Comparison of ENCODE assay signal across 13 cellular contexts in genomic region chr2:213243189-213244044, GRCh38. TPM values are rescaled to one million over a fixed set of nuclear protein-coding genes. Genes with fewer than 3 reads are reported as not detected.
A peak's percentile ranks its signal among the peaks of the same experiment; 100 is the strongest.
DNase-seq lines count a peak whose midpoint lies in the region; ATAC-seq and FAIRE-seq lines count a peak whose summit lies in the region.
"Had no signal": no experiment of that assay in that cellular context is flagged by ENCODE, and none has a peak within 500 bp of the region (broad histone marks: within the 10 kb centered on the region; RNA-seq: fewer than 3 reads in every experiment).

No MANE protein-coding gene starts in this region.

- H3K4me1 Mint-ChIP-seq in effector memory CD8-positive, alpha-beta T cell (ENCODE audit: low read depth in 2 of 2) = peaks cover 0 to 25% of the 10 kb centered on the region in 2 donors

- H3K4me1 ChIP-seq in aorta (ENCODE audit: control insufficient read depth in 1 of 2, insufficient read depth in 2 of 2, low read length in 2 of 2) = peaks cover 0 to 3% of the 10 kb centered on the region in 2 donors
- H3K4me1 ChIP-seq: Peyer's patch had no signal

- peaks cover 8% of the 10 kb centered on the region for H3K36me3 Mint-ChIP-seq in effector memory CD8-positive, alpha-beta T cell (ENCODE audit: insufficient read depth)

- no peaks in the 10 kb centered on the region for H3K9me3 Mint-ChIP-seq in effector memory CD8-positive, alpha-beta T cell

- WGBS in aorta, 2 donors = 93 to 94% methylated on average over 6 of the region's 6 CpGs

- no peaks in the 10 kb centered on the region for H3K9me3 ChIP-seq in aorta (ENCODE audit: control insufficient read depth, low read length)
- H3K9me3 ChIP-seq: Peyer's patch, suprapubic skin had no signal

- peak; percentile 82 for FAIRE-seq in GM18507 (lab: Jason Lieb, UNC)

- H3K36me3 ChIP-seq in aorta (ENCODE audit: control insufficient read depth in 1 of 2, insufficient read depth in 2 of 2, low read length in 1 of 2) = no peaks in the 10 kb centered on the region
- H3K36me3 ChIP-seq: Peyer's patch, suprapubic skin had no signal

- intact Hi-C loops in aorta (cut with DNase I) = no loop called here

- ATAC-seq in GM21367 (IDR thresholded peaks at IDR 0.05; ENCODE audit: unreplicated experiment) (peak; percentile 31), HG03159 (IDR thresholded peaks at IDR 0.05; ENCODE audit: unreplicated experiment) (peak; percentile 35), aorta (ENCODE audit: low FRiP score) (no peak)
- ATAC-seq in effector memory CD8-positive, alpha-beta T cell (replicated peaks) = no peak

- no peaks in the 10 kb centered on the region for H3K27me3 ChIP-seq in aorta (ENCODE audit: control insufficient read depth in 1 of 2, insufficient read depth in 2 of 2, low read length in 1 of 2)
- H3K27me3 ChIP-seq: Peyer's patch, suprapubic skin had no signal

- H3K4me3 Mint-ChIP-seq in effector memory CD8-positive, alpha-beta T cell = peak overlapping the region; percentile 41 to 51

- peak overlapping the region in 1 of 2 donors; percentile 84 for H3K27ac Mint-ChIP-seq in effector memory CD8-positive, alpha-beta T cell

- H3K27ac ChIP-seq in aorta (ENCODE audit: low read depth in 1 of 2, low read length in 2 of 2) = no peak overlapping the region
- H3K27ac ChIP-seq: Peyer's patch, suprapubic skin had no signal

- DNase-seq in GM18507 (ENCODE audit: extremely low spot score, insufficient read length, low read depth) (no peak), OCI-M1 (lab: John Stamatoyannopoulos, UW) (no peak), amygdala (lab: John Stamatoyannopoulos, UW) (no peak), aorta (no peak)
- no peak for DNase-seq in effector memory CD8-positive, alpha-beta T cell
- DNase-seq: activated gamma-delta T cell treated with Interleukin-2 at 50 U/mL for 16 hours, DMS79 treated with DMSO at 0.1 percent for 48 hours, IMR-90, NCI-H1930, Peyer's patch had no signal

- H3K4me3 ChIP-seq in aorta (ENCODE audit: low read length in 2 of 2) = no peak overlapping the region
- H3K4me3 ChIP-seq: Peyer's patch, suprapubic skin had no signal

- peaks cover 0 to 9% of the 10 kb centered on the region in 2 donors for H3K27me3 Mint-ChIP-seq in effector memory CD8-positive, alpha-beta T cell

RNA-seq across cellular contexts. Expression of gene SPAG16, which starts 40.8 kb away (rescaled TPM):
- 10 to 100 TPM; 23.7 to 24.5 TPM for total RNA-seq in aorta
- polyA plus RNA-seq in aorta = 10 to 100 TPM; 24.3 to 36.1 TPM

Comparison
In these comparisons a context has a peak if more than half of its experiments do, and no peak if none do; other contexts are left out.
1. ATAC-seq: peak in GM21367 (single experiment) and HG03159 (single experiment); none in effector memory CD8-positive, alpha-beta T cell (single experiment) and aorta (single experiment).